ENCODE assay signal across 21 cellular contexts in genomic region chr3:71138410-71138809, GRCh38.
"Had no signal": no experiment of that assay in that cellular context is flagged by ENCODE, and none has a peak within 500 bp of the region (broad histone marks: within the 10 kb centered on the region; RNA-seq: fewer than 3 reads in every experiment).

No MANE protein-coding gene starts in this region.

- H3K27ac ChIP-seq: PC-9 had no signal

- H3K9me3 ChIP-seq: SK-N-SH had no signal

- H3K4me3 ChIP-seq: PC-9 had no signal

- ATAC-seq: T-helper 17 cell had no signal

- FAIRE-seq: RCC 7860 had no signal

- H3K27me3 Mint-ChIP-seq: T-helper 17 cell had no signal

- DNase-seq: KBM-7, MV-4-11, NCI-H1048, NCI-H1105, NCI-H1436 treated with DMSO at 0.1 percent for 48 hours, NCI-H1694, NCI-H187 treated with DMSO at 0.1 percent for 48 hours, NCI-H2029 treated with DMSO at 0.1 percent for 48 hours, NCI-H2171, NCI-H226, NCI-H446, NCI-H510A, NCI-H524 treated with DMSO at 0.1 percent for 48 hours, OCI-M1, PC-9, RPMI8226, SHP77, SK-N-SH, T-helper 1 cell, T-helper 17 cell had no signal

- H3K9ac ChIP-seq: SK-N-SH had no signal

- H3K4me3 Mint-ChIP-seq: T-helper 17 cell had no signal
